8 cellular contexts compared by ENCODE assay signal in genomic region chr5:37249820-37250175, GRCh38. TPM values are rescaled to one million over a fixed set of nuclear protein-coding genes. Genes with fewer than 3 reads are reported as not detected.
A peak's percentile ranks its signal among the peaks of the same experiment; 100 is the strongest.
DNase-seq lines count a peak whose midpoint lies in the region; ATAC-seq and TF ChIP-seq lines count a peak whose summit lies in the region.

No MANE protein-coding gene starts in this region.

- H3K9me3 ChIP-seq in SU-DHL-6 (ENCODE audit: insufficient read depth, low read length): no peaks in the 10 kb centered on the region
- H3K9me3 ChIP-seq in gastroesophageal sphincter: no peaks in the 10 kb centered on the region

- H4K20me1 ChIP-seq in SU-DHL-6 (ENCODE audit: low read depth, low read length): no peaks in the 10 kb centered on the region

- TF ChIP-seq CTCF in GM12864 (IDR thresholded peaks at IDR 0.05; ENCODE audit: low read depth, low read length, missing control alignments): no peak
- TF ChIP-seq CTCF in SU-DHL-6 (IDR thresholded peaks at IDR 0.05; ENCODE audit: insufficient read depth, low read length, poor library complexity, severe bottlenecking): no peak
- no peak for TF ChIP-seq CTCF in gastroesophageal sphincter (IDR thresholded peaks at IDR 0.05)

- TF ChIP-seq POLR2A in gastroesophageal sphincter (IDR thresholded peaks at IDR 0.05): no peak

- H3K27me3 ChIP-seq in SU-DHL-6 (ENCODE audit: low read length): no peaks in the 10 kb centered on the region
- no peaks in the 10 kb centered on the region for H3K27me3 ChIP-seq in gastroesophageal sphincter
- H3K27me3 ChIP-seq in rectal smooth muscle tissue (ENCODE audit: control insufficient read depth, insufficient read depth, low read length): no peaks in the 10 kb centered on the region

- TF ChIP-seq EP300 in gastroesophageal sphincter (IDR thresholded peaks at IDR 0.05): no peak

- ATAC-seq in gastroesophageal sphincter: no peak
- ATAC-seq in HG02798 (IDR thresholded peaks at IDR 0.05; ENCODE audit: poor library complexity, unreplicated experiment): no peak

- H2AFZ ChIP-seq in SU-DHL-6 (ENCODE audit: low read depth, low read length, severe bottlenecking): peak overlapping the region; percentile 97

- H3K9ac ChIP-seq in SU-DHL-6 (ENCODE audit: low read length): peak overlapping the region; percentile 67
- H3K9ac ChIP-seq in rectal smooth muscle tissue (ENCODE audit: low read length): peak overlapping the region; percentile 51

- peaks cover 0 to 41% (median 11%) of the 10 kb centered on the region in 3 donors for H3K4me1 ChIP-seq in gastroesophageal sphincter
- peaks cover 10% of the 10 kb centered on the region for H3K4me1 ChIP-seq in rectal smooth muscle tissue (ENCODE audit: control insufficient read depth, insufficient read depth, low read length)

- H3K9me2 ChIP-seq in SU-DHL-6 (replicated peaks; ENCODE audit: insufficient read depth, low read length): no peaks in the 10 kb centered on the region

- DNase-seq in GM12864 (ENCODE audit: low read depth): no peak
- no peak for DNase-seq in effector CD4-positive, alpha-beta T cell
- no peak for DNase-seq in NCI-H226
- DNase-seq in GM19240 (ENCODE audit: insufficient read length, low spot score): no peak

- peak overlapping the region; percentile 73 for H3K4me2 ChIP-seq in SU-DHL-6 (ENCODE audit: low read depth, low read length, poor library complexity, severe bottlenecking)

- H3K36me3 ChIP-seq in SU-DHL-6 (ENCODE audit: low read length) (no peaks in the 10 kb centered on the region), gastroesophageal sphincter (no peaks in the 10 kb centered on the region), rectal smooth muscle tissue (ENCODE audit: control insufficient read depth, insufficient read depth, low read length) (no peaks in the 10 kb centered on the region)

- H3F3A ChIP-seq in SU-DHL-6 (ENCODE audit: insufficient read depth): no peaks in the 10 kb centered on the region

- H3K4me3 ChIP-seq in GM12864 (ENCODE audit: low read depth, low read length) (peak overlapping the region; percentile 89), SU-DHL-6 (ENCODE audit: insufficient read depth, low read length, poor library complexity, severe bottlenecking) (peak overlapping the region; percentile 58), gastroesophageal sphincter (peak overlapping the region; percentile 79 to 89), rectal smooth muscle tissue (ENCODE audit: low read length) (peak overlapping the region; percentile 89)

- H3K79me2 ChIP-seq in SU-DHL-6 (ENCODE audit: insufficient read depth, low read length): no peaks in the 10 kb centered on the region

- H3K27ac ChIP-seq in SU-DHL-6 (ENCODE audit: low read depth, low read length) (no peak overlapping the region), gastroesophageal sphincter (peak overlapping the region; percentile 91 to 96 (median 94)), rectal smooth muscle tissue (ENCODE audit: low read depth, low read length) (peak overlapping the region; percentile 93)

- WGBS in gastroesophageal sphincter (ENCODE audit: low coverage in 1 of 2), 2 donors: 50 to 66% methylated on average over 6 to 7 of the region's 10 CpGs

RNA-seq across cellular contexts. Expression of gene CPLANE1, which starts 0.6 kb away (rescaled TPM):
- total RNA-seq in gastroesophageal sphincter: 10 to 100 TPM; 18.2 to 41.2 (median 26.4) TPM
